Comparison of ENCODE assay signal across 13 cellular contexts in the genomic region with DNA sequence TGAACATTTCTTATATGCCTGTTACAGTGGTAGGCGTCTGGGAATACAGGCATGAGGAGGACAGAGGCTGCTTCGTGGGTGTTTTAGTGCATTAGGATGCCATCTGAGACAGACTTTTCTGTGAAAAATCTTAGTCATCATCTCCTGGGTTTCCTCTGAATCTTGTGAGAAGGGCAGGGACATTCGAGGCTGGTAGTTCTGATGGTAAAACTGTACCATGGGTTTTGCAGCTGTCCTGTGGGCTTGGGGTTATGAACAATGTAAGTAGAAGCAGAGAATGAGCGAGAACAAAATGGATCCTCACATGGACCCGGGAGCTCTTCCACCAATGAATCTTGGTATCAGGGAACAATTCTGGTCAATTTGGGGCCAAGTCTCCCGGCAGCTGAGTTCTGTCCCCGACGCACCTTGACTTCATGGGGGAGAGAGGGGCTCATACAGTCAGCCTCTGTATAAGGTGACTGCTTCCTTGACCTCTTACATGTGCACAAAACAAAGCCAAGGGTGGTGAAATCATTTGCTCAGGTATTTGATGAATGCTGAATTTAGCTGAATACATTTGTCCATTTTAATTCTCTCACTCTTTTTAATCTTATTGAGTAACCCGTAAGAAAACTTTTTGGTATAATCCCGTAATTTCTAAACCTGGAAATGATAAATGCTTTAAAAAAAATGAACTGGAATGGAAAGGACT.
DNase-seq lines count a peak whose midpoint lies in the region; ATAC-seq and TF ChIP-seq lines count a peak whose summit lies in the region.
"Had no signal": no experiment of that assay in that cellular context is flagged by ENCODE, and none has a peak within 500 bp of the region (broad histone marks: within the 10 kb centered on the region; RNA-seq: fewer than 3 reads in every experiment).

No MANE protein-coding gene starts in this region.

- no peaks in the 10 kb centered on the region for H3K36me3 Mint-ChIP-seq in MCF 10A (ENCODE audit: insufficient read depth, unreplicated experiment)

- ATAC-seq in HG03139 (IDR thresholded peaks at IDR 0.05; ENCODE audit: unreplicated experiment): no peak

- H3K27me3 ChIP-seq in breast epithelium: no peaks in the 10 kb centered on the region
- no peaks in the 10 kb centered on the region for H3K27me3 ChIP-seq in SJCRH30
- H3K27me3 ChIP-seq: BLaER1 treated with 17β-estradiol and CSF1 and Interleukin-3, amounts not matched to agents 10 nM and 100 nM; Peyer's patch had no signal

- DNase-seq in MCF 10A (ENCODE audit: unreplicated experiment) (peak; percentile 26), breast epithelium (ENCODE audit: low spot score in 2 of 2) (no peak), SJCRH30 (peak in 1 of 2 experiments; percentile 58), foreskin fibroblast (peak; percentile 67 to 72), stromal cell of bone marrow (ENCODE audit: low read depth) (peak; percentile 44), DMS79 treated with DMSO at 0.1 percent for 48 hours (lab: John Stamatoyannopoulos, UW) (no peak), RPMI8226 (no peak)
- DNase-seq: activated effector memory CD4-positive, alpha-beta T cell treated with anti-CD3 and anti-CD28 coated beads, Interleukin-2, amount 50 U/mL, for 16 hours; H9; Peyer's patch; WERI-Rb-1 had no signal

- H3K4me1 ChIP-seq in breast epithelium: no peaks in the 10 kb centered on the region
- peaks cover 43% of the 10 kb centered on the region for H3K4me1 ChIP-seq in SJCRH30

- BruUV-seq in MCF 10A (replicated peaks; lab: Mats Ljungman, UMichigan): no TSS peak

- no peak overlapping the region for H3K27ac ChIP-seq in breast epithelium
- H3K27ac ChIP-seq in SJCRH30: peak overlapping the region; percentile 52
- H3K27ac ChIP-seq: WERI-Rb-1 had no signal

- H3K9me3 ChIP-seq in breast epithelium (no peaks in the 10 kb centered on the region), SJCRH30 (replicated peaks) (0 out of 2 replicates have a peak, but pooled peaks cover 4% of the 10 kb centered on the region)
- H3K9me3 ChIP-seq: Peyer's patch had no signal

- H3K4me3 ChIP-seq in breast epithelium (no peak overlapping the region), SJCRH30 (no peak overlapping the region), foreskin fibroblast (ENCODE audit: low read depth in 1 of 2, low read length in 2 of 2) (no peak overlapping the region)
- H3K4me3 ChIP-seq: BLaER1 treated with 17β-estradiol and CSF1 and Interleukin-3, amounts not matched to agents 10 nM and 100 nM; Peyer's patch had no signal

- H3K4me3 Mint-ChIP-seq in MCF 10A (ENCODE audit: unreplicated experiment): no peak overlapping the region
- H3K4me3 Mint-ChIP-seq: H9 had no signal

- no peaks in the 10 kb centered on the region for H3K27me3 Mint-ChIP-seq in MCF 10A (ENCODE audit: insufficient read depth, unreplicated experiment)

- intact Hi-C loops in MCF 10A (cut with micrococcal nuclease): no loop called here
- intact Hi-C loops in breast epithelium (cut with DNase I; ENCODE audit: low total_unique reads): no loop called here

- H3K27ac Mint-ChIP-seq in MCF 10A (ENCODE audit: low read depth, unreplicated experiment): peak overlapping the region; percentile 91
- H3K27ac Mint-ChIP-seq: H9 had no signal

- TF ChIP-seq CTCF in MCF 10A (IDR thresholded peaks at IDR 0.05; ENCODE audit: unreplicated experiment) (no peak), breast epithelium (IDR thresholded peaks at IDR 0.05) (no peak), foreskin fibroblast (IDR thresholded peaks at IDR 0.05; ENCODE audit: low read depth, low read length) (no peak)

- no peak for TF ChIP-seq POLR2A in breast epithelium (IDR thresholded peaks at IDR 0.05)

- CTCF ChIA-PET in MCF 10A (lab: Yijun Ruan, JAX): interaction anchor here (0.6 to 0.9 kb wide), 4 partner anchors 13 to 115 kb away, joined by 3 to 4 read pairs (median 4); no protein-coding TSS in a partner anchor

- POLR2A ChIA-PET in MCF 10A (lab: Yijun Ruan, JAX): interaction anchor here (0.5 to 4.8 kb wide), 23 partner anchors 9 to 244 kb away, joined by 3 to 89 read pairs (median 4); no protein-coding TSS in a partner anchor

- H3K9me3 Mint-ChIP-seq in MCF 10A (ENCODE audit: unreplicated experiment): no peaks in the 10 kb centered on the region

- peaks cover 53% of the 10 kb centered on the region for H3K4me1 Mint-ChIP-seq in MCF 10A (ENCODE audit: insufficient read depth, unreplicated experiment)

- H3K36me3 ChIP-seq in breast epithelium (no peaks in the 10 kb centered on the region), SJCRH30 (no peaks in the 10 kb centered on the region)
- H3K36me3 ChIP-seq: BLaER1 treated with 17β-estradiol and CSF1 and Interleukin-3, amounts not matched to agents 10 nM and 100 nM; Peyer's patch; WERI-Rb-1 had no signal

Comparison
In these comparisons a context has a peak if more than half of its experiments do, and no peak if none do; other contexts are left out.
1. DNase-seq: peak in MCF 10A (single experiment), foreskin fibroblast (2 of 2) and stromal cell of bone marrow (single experiment); none in breast epithelium (0 of 2), DMS79 treated with DMSO at 0.1 percent for 48 hours (single experiment) and RPMI8226 (single experiment).